Comparison of ENCODE assay signal across 11 cellular contexts in genomic region chr20:36540551-36541211, GRCh38. TPM values are rescaled to one million over a fixed set of nuclear protein-coding genes. Genes with fewer than 3 reads are reported as not detected.
DNase-seq lines count a peak whose midpoint lies in the region; ATAC-seq, FAIRE-seq and TF ChIP-seq lines count a peak whose summit lies in the region.
"Had no signal": no experiment of that assay in that cellular context is flagged by ENCODE, and none has a peak within 500 bp of the region (broad histone marks: within the 10 kb centered on the region; RNA-seq: fewer than 3 reads in every experiment).

No MANE protein-coding gene starts in this region.

- TF ChIP-seq RAD21 in A549 (conservative IDR thresholded peaks at IDR 0.05 in 1 of 2, IDR thresholded peaks at IDR 0.05 in 1 of 2): no peak

- H3K4ac ChIP-seq in neuronal stem cell (ENCODE audit: low read length): peak overlapping the region; percentile 77

- peaks cover 0 to 2% of the 10 kb centered on the region in 2 donors for H3K36me3 ChIP-seq in neuronal stem cell (replicated peaks in 1 of 2; ENCODE audit: control insufficient read depth in 2 of 2, insufficient read depth in 2 of 2, low read length in 2 of 2)

- FAIRE-seq in A549 (lab: Jason Lieb, UNC): no peak
- FAIRE-seq: GM18507, TTC549 had no signal

- TF ChIP-seq CTCF in A549 (IDR thresholded peaks at IDR 0.05): no peak

- H2BK12ac ChIP-seq in neuronal stem cell (ENCODE audit: low read length): peak overlapping the region; percentile 65

- no peaks in the 10 kb centered on the region for H3K36me3 Mint-ChIP-seq in T-helper 17 cell (ENCODE audit: low read depth)
- H3K36me3 Mint-ChIP-seq in T-helper 2 cell treated with Interferon-gamma antibody and Interleukin-4, amounts not matched to agents 5 μg/mL and 100 μg/mL, for 36 hours (ENCODE audit: low read depth): no peaks in the 10 kb centered on the region

- H3K79me1 ChIP-seq in neuronal stem cell (ENCODE audit: low read depth, low read length): peaks cover 7% of the 10 kb centered on the region

- POLR2A ChIA-PET in A549 (lab: Yijun Ruan, JAX): no interaction called here

- TF ChIP-seq POLR2A in A549 (IDR thresholded peaks at IDR 0.05; ENCODE audit: low read length): no peak

- peak overlapping the region; percentile 71 for H3K9ac ChIP-seq in neuronal stem cell (ENCODE audit: low read depth, low read length, poor library complexity)

- H2AK5ac ChIP-seq in neuronal stem cell (ENCODE audit: low read depth, low read length): peak overlapping the region; percentile 96

- ATAC-seq in A549 (no peak), T-helper 17 cell (no peak), Right ventricle myocardium superior (ENCODE audit: poor library complexity) (peak; percentile 0), GM19395 (IDR thresholded peaks at IDR 0.05; ENCODE audit: unreplicated experiment) (no peak)

- H3K4me1 ChIP-seq in A549 (peaks cover 5% of the 10 kb centered on the region; the same call in 1 of the 3 replicates), neuronal stem cell (ENCODE audit: control insufficient read depth in 2 of 2, insufficient read depth in 1 of 2, low read depth in 1 of 2, low read length in 2 of 2) (peaks cover 4 to 24% of the 10 kb centered on the region in 2 donors)

- intact Hi-C loops in Right ventricle myocardium superior (cut with DNase I): loop anchor here (5.0 kb wide), 2 partner anchors 43 to 78 kb away; no protein-coding TSS in a partner anchor

- no peaks in the 10 kb centered on the region for H3K9me3 Mint-ChIP-seq in T-helper 2 cell treated with Interferon-gamma antibody and Interleukin-4, amounts not matched to agents 5 μg/mL and 100 μg/mL, for 36 hours

- H3K4me3 Mint-ChIP-seq in T-helper 17 cell: peak overlapping the region; percentile 5
- H3K4me3 Mint-ChIP-seq in T-helper 2 cell treated with Interferon-gamma antibody and Interleukin-4, amounts not matched to agents 5 μg/mL and 100 μg/mL, for 36 hours: no peak overlapping the region

- H3K27me3 Mint-ChIP-seq in T-helper 17 cell: no peaks in the 10 kb centered on the region
- peaks cover 3% of the 10 kb centered on the region for H3K27me3 Mint-ChIP-seq in T-helper 2 cell treated with Interferon-gamma antibody and Interleukin-4, amounts not matched to agents 5 μg/mL and 100 μg/mL, for 36 hours (ENCODE audit: low read depth)

- H2AFZ ChIP-seq in neuronal stem cell (ENCODE audit: low read length): peak overlapping the region; percentile 61

- peak overlapping the region; percentile 85 for H3K14ac ChIP-seq in neuronal stem cell (ENCODE audit: low read length)

- TF ChIP-seq EP300 in A549 (IDR thresholded peaks at IDR 0.05): no peak

- H2BK15ac ChIP-seq in neuronal stem cell (ENCODE audit: low read length): peak overlapping the region; percentile 99

- WGBS in A549 (ENCODE audit: missing lambda C conversion rate): 92% methylated on average over 39 of the region's 41 CpGs
- WGBS in neuronal stem cell (ENCODE audit: extremely low coverage in 2 of 2, insufficient read length in 2 of 2, insufficient replicate concordance in 1 of 2), 2 donors: no CpG with 5 or more reads among the region's 41 CpGs

- peak overlapping the region; percentile 80 for H4K91ac ChIP-seq in neuronal stem cell (ENCODE audit: low read depth, low read length, poor library complexity)

- peak overlapping the region; percentile 66 to 84; a peak in 5 of 6 replicates for H3K27ac ChIP-seq in A549
- no peak overlapping the region for H3K27ac ChIP-seq in neuronal stem cell (replicated peaks; ENCODE audit: low read length)

- CTCF ChIA-PET in A549 (lab: Yijun Ruan, JAX): interaction anchor here (1.4 kb wide), 1 partner anchor 10 kb away, joined by 4 read pairs; no protein-coding TSS in a partner anchor

- no peak for DNase-seq in A549 (ENCODE audit: low read depth in 1 of 2, low spot score in 1 of 2)
- DNase-seq in T-helper 17 cell: no peak
- DNase-seq in Right ventricle myocardium superior: peak; percentile 45
- DNase-seq in neuronal stem cell (ENCODE audit: low spot score): no peak
- DNase-seq in MV-4-11 (lab: John Stamatoyannopoulos, UW): no peak
- DNase-seq in stimulated activated naive CD4-positive, alpha-beta T cell treated with Interleukin-2 at 50 U/mL for 16 hours (lab: John Stamatoyannopoulos, UW): no peak
- no peak for DNase-seq in T-helper 2 cell treated with Interferon-gamma antibody and Interleukin-4, amounts not matched to agents 5 μg/mL and 100 μg/mL, for 36 hours (ENCODE audit: low spot score)
- DNase-seq: midbrain had no signal

- no peak overlapping the region for H3K27ac Mint-ChIP-seq in T-helper 17 cell
- H3K27ac Mint-ChIP-seq in T-helper 2 cell treated with Interferon-gamma antibody and Interleukin-4, amounts not matched to agents 5 μg/mL and 100 μg/mL, for 36 hours: no peak overlapping the region

- no peaks in the 10 kb centered on the region for H3K4me1 Mint-ChIP-seq in T-helper 17 cell
- H3K4me1 Mint-ChIP-seq in T-helper 2 cell treated with Interferon-gamma antibody and Interleukin-4, amounts not matched to agents 5 μg/mL and 100 μg/mL, for 36 hours (ENCODE audit: low read depth): no peaks in the 10 kb centered on the region

- H3K27me3 ChIP-seq in neuronal stem cell (ENCODE audit: control insufficient read depth in 3 of 3, insufficient read depth in 3 of 3, low read depth in 1 of 3, low read length in 3 of 3): no peaks in the 10 kb centered on the region

- H3K9me3 ChIP-seq in A549: no peaks in the 10 kb centered on the region
- H3K9me3 ChIP-seq in T-helper 17 cell (ENCODE audit: control insufficient read depth, low read length, poor library complexity, severe bottlenecking): no peaks in the 10 kb centered on the region
- H3K9me3 ChIP-seq in neuronal stem cell (replicated peaks in 1 of 2; ENCODE audit: control insufficient read depth in 2 of 2, insufficient read depth in 1 of 2, low read depth in 1 of 2, low read length in 2 of 2): no peaks in the 10 kb centered on the region

- peak overlapping the region; percentile 98 for H3K18ac ChIP-seq in neuronal stem cell (ENCODE audit: low read length)

- H3K4me3 ChIP-seq in A549: no peak overlapping the region
- H3K4me3 ChIP-seq in neuronal stem cell (ENCODE audit: low read length in 2 of 2): peak overlapping the region in 1 of 2 donors; percentile 72

- H4K8ac ChIP-seq in neuronal stem cell (ENCODE audit: low read depth, low read length): peak overlapping the region; percentile 9

- H2BK5ac ChIP-seq in neuronal stem cell (ENCODE audit: low read length): peak overlapping the region; percentile 57

- peak overlapping the region; percentile 94 for H3K23ac ChIP-seq in neuronal stem cell (ENCODE audit: low read depth, low read length, poor library complexity)

- H2BK120ac ChIP-seq in neuronal stem cell (ENCODE audit: low read depth, low read length): peak overlapping the region; percentile 76

- peak overlapping the region; percentile 72 for H3K4me2 ChIP-seq in A549
- H3K4me2 ChIP-seq in neuronal stem cell (ENCODE audit: insufficient read depth, low read length, poor library complexity, severe bottlenecking): peak overlapping the region; percentile 94

TF ChIP-seq in A549, 52 proteins besides CTCF, POLR2A, EP300 and RAD21:
- no peak for TF ChIP-seq FOXS1 (CRISPR knock-in tag; IDR thresholded peaks at IDR 0.05)
- no peak for TF ChIP-seq CHD2 (IDR thresholded peaks at IDR 0.05; ENCODE audit: low read length, partially characterized antibody)
- TF ChIP-seq GATA3 (IDR thresholded peaks at IDR 0.05; ENCODE audit: borderline replicate concordance): no peak
- TF ChIP-seq HES2 (IDR thresholded peaks at IDR 0.05): no peak
- TF ChIP-seq SMC3 (IDR thresholded peaks at IDR 0.05): no peak
- no peak for TF ChIP-seq HOXA7 (CRISPR knock-in tag; IDR thresholded peaks at IDR 0.05)
- TF ChIP-seq ZSCAN20 (CRISPR knock-in tag; IDR thresholded peaks at IDR 0.05): no peak
- no peak for TF ChIP-seq FOSB (CRISPR knock-in tag; IDR thresholded peaks at IDR 0.05)
- TF ChIP-seq ESRRA (IDR thresholded peaks at IDR 0.05; ENCODE audit: borderline replicate concordance, low read length): no peak
- no peak for TF ChIP-seq HOXB13 (CRISPR knock-in tag; IDR thresholded peaks at IDR 0.05; ENCODE audit: low read depth)
- no peak for TF ChIP-seq HOXB5 (CRISPR knock-in tag; IDR thresholded peaks at IDR 0.05)
- TF ChIP-seq MAX (IDR thresholded peaks at IDR 0.05): no peak
- TF ChIP-seq HDAC2 (IDR thresholded peaks at IDR 0.05): no peak
- TF ChIP-seq KDM1A (IDR thresholded peaks at IDR 0.05; ENCODE audit: low read depth): no peak
- no peak for TF ChIP-seq JUNB (IDR thresholded peaks at IDR 0.05)
- TF ChIP-seq RNF2 (IDR thresholded peaks at IDR 0.05; ENCODE audit: borderline replicate concordance, low read depth): no peak
- TF ChIP-seq CHD4 (IDR thresholded peaks at IDR 0.05; ENCODE audit: borderline replicate concordance): no peak
- no peak for TF ChIP-seq FOSL2 (IDR thresholded peaks at IDR 0.05)
- TF ChIP-seq FOSL2 (CRISPR knock-in tag; IDR thresholded peaks at IDR 0.05): no peak

RNA-seq across cellular contexts. Expression of gene MYL9, which starts 0.6 kb away (rescaled TPM):
- polyA plus RNA-seq in A549 (2011; rRNA removed) (1.9 and 2.2 TPM in 2 replicates), A549 (2017; fragmentation: RNase III; extraction: RNeasy Plus Mini Kit Qiagen cat#74134 plus additional on column Dnase treatment) (29.5 to 37.3 TPM (median 34.0 TPM) in 3 replicates)
- polyA plus RNA-seq in A549 (2012; cell fraction: cytosol; rRNA removed): 4.9 and 6.5 TPM in 2 replicates
- polyA plus RNA-seq in A549 (2012; cell fraction: nucleus; rRNA removed): 3.9 and 5.8 TPM in 2 replicates
- polyA minus RNA-seq in A549 (2011; rRNA and poly(A)+ RNA removed): 3.5 and 3.6 TPM in 2 replicates
- total RNA-seq in T-helper 17 cell (100 to 1,000 TPM in 1 of 2 donors, 1 to 10 TPM in 1; 3.4 to 125 TPM), Right ventricle myocardium superior (1,602 TPM)
- polyA plus RNA-seq in neuronal stem cell (2013, experiment 1 of 2): 136 TPM
- 136 TPM for polyA plus RNA-seq in neuronal stem cell (2013, experiment 2 of 2)

RNA-seq across cellular contexts. Expression of gene TGIF2, which starts 32.7 kb away (rescaled TPM):
- polyA plus RNA-seq in A549 (2011; rRNA removed) (5.1 and 5.5 TPM in 2 replicates), A549 (2017; fragmentation: RNase III; extraction: RNeasy Plus Mini Kit Qiagen cat#74134 plus additional on column Dnase treatment) (4.0 to 4.9 TPM (median 4.1 TPM) in 3 replicates)
- polyA plus RNA-seq in A549 (2012; cell fraction: cytosol; rRNA removed): 5.7 and 10.6 TPM in 2 replicates
- polyA plus RNA-seq in A549 (2012; cell fraction: nucleus; rRNA removed): 5.8 and 7.6 TPM in 2 replicates
- polyA minus RNA-seq in A549 (2011; rRNA and poly(A)+ RNA removed): 4.2 and 5.7 TPM in 2 replicates
- total RNA-seq in T-helper 17 cell (10 to 100 TPM; 32.8 to 38.5 TPM), Right ventricle myocardium superior (4.7 TPM)
- 116 TPM for polyA plus RNA-seq in neuronal stem cell (2013, experiment 1 of 2)
- 126 TPM for polyA plus RNA-seq in neuronal stem cell (2013, experiment 2 of 2)

Comparison
In these comparisons a context has a peak if more than half of its experiments do, and no peak if none do; other contexts are left out.
1. RNA of gene MYL9, which starts 0.6 kb away (total RNA-seq): 1,602 TPM in Right ventricle myocardium superior (single experiment); 3.4 to 125 TPM in T-helper 17 cell; every median in the first group is over 10 times any median in the second.